34 cellular contexts compared by ENCODE assay signal in the genomic region with DNA sequence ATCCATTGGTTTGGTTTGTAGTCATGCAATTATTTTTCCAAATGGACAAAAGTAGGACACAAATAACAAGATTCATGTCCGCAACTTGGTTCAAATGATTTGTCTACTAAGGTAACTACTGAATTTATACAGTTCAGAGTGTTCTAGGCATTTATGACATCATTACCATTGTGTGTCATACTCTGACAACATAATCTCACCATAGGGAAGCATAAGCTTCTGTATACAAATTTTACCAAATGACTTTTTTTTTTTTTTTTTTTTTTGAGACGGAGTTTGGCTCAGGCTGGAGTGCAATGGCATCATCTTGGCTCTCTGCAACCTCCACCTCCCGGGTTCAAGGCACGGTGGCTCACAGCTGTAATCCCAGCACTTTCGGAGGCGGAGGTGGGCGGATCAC. TPM values are rescaled to one million over a fixed set of nuclear protein-coding genes. Genes with fewer than 3 reads are reported as not detected.
"Had no signal": no experiment of that assay in that cellular context is flagged by ENCODE, and none has a peak within 500 bp of the region (broad histone marks: within the 10 kb centered on the region; RNA-seq: fewer than 3 reads in every experiment).

A gene with protein sequence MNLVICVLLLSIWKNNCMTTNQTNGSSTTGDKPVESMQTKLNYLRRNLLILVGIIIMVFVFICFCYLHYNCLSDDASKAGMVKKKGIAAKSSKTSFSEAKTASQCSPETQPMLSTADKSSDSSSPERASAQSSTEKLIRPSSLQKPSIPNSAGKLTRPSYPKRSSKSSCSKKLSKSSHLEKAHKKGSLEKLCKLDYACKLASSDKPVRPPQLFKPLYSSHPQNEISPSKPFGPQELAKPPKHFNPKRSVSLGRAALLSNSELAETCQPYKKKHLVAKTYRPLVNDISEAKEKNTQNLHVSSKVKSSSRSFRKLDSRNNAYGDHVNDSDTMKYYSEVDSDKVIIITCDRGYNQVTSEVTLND (minus strand): TSS at position 101 of the 400 bp plus-strand sequence. CDS start 25 bp downstream, at position 76.

- FAIRE-seq: urothelium cell line had no signal

- H3K9me3 Mint-ChIP-seq: stimulated activated effector memory CD8-positive, alpha-beta T cell treated with anti-CD3 and anti-CD28 coated beads, Interleukin-12 subunit alpha, Interleukin-12 subunit beta, amount 100 ng/mL, for 72 hours; stimulated activated naive CD8-positive, alpha-beta T cell treated with anti-CD3 and anti-CD28 coated beads, Interleukin-15, Interleukin-2, amounts not matched to agents 100 ng/mL and 50 ng/mL, for 24 hours; type B pancreatic cell had no signal

- H3K27me3 ChIP-seq: stomach, suprapubic skin, testis, thyroid gland, tibial artery, tibial nerve, transverse colon, upper lobe of left lung, upper lobe of right lung, uterus, vagina had no signal

- H3K4me3 Mint-ChIP-seq: stimulated activated effector memory CD8-positive, alpha-beta T cell treated with anti-CD3 and anti-CD28 coated beads, Interleukin-12 subunit alpha, Interleukin-12 subunit beta, amount 100 ng/mL, for 72 hours; stimulated activated memory B cell treated with anti-CD40 and anti-IgM and Interleukin-4, amounts not matched to agents 10 μg/mL and 1 μg/mL and 100 μg/mL, for 72 hours; stimulated activated naive B cell treated with anti-CD40 and anti-IgM and Interleukin-4, amounts not matched to agents 10 μg/mL and 1 μg/mL and 100 μg/mL, for 72 hours; stimulated activated naive CD8-positive, alpha-beta T cell treated with anti-CD3 and anti-CD28 coated beads, Interleukin-15, amount 100 ng/mL, for 72 hours; stimulated activated naive CD8-positive, alpha-beta T cell treated with anti-CD3 and anti-CD28 coated beads, Interleukin-15, Interleukin-2, amounts not matched to agents 100 ng/mL and 50 ng/mL, for 24 hours; type B pancreatic cell had no signal

- H3K36me3 ChIP-seq: stomach, suprapubic skin, thoracic aorta, thyroid gland, tibial artery, tibial nerve, transverse colon, upper lobe of left lung, upper lobe of right lung, uterus, vagina had no signal

- ATAC-seq: stimulated activated effector memory CD8-positive, alpha-beta T cell treated with anti-CD3 and anti-CD28 coated beads, Interleukin-12 subunit alpha, Interleukin-12 subunit beta, amount 100 ng/mL, for 72 hours; stimulated activated memory B cell treated with anti-CD40 and anti-IgM and Interleukin-4, amounts not matched to agents 10 μg/mL and 1 μg/mL and 100 μg/mL, for 72 hours; stimulated activated naive B cell treated with anti-CD40 and anti-IgM and Interleukin-4, amounts not matched to agents 10 μg/mL and 1 μg/mL and 100 μg/mL, for 72 hours; stimulated activated naive CD8-positive, alpha-beta T cell treated with anti-CD3 and anti-CD28 coated beads, Interleukin-15, amount 100 ng/mL, for 72 hours; stimulated activated naive CD8-positive, alpha-beta T cell treated with anti-CD3 and anti-CD28 coated beads, Interleukin-15, Interleukin-2, amounts not matched to agents 100 U/mL and 50 U/mL, for 24 hours; upper lobe of right lung had no signal

- H3K27ac Mint-ChIP-seq: stimulated activated effector memory CD8-positive, alpha-beta T cell treated with anti-CD3 and anti-CD28 coated beads, Interleukin-12 subunit alpha, Interleukin-12 subunit beta, amount 100 ng/mL, for 72 hours; stimulated activated memory B cell treated with anti-CD40 and anti-IgM and Interleukin-4, amounts not matched to agents 10 μg/mL and 1 μg/mL and 100 μg/mL, for 72 hours; stimulated activated naive B cell treated with anti-CD40 and anti-IgM and Interleukin-4, amounts not matched to agents 10 μg/mL and 1 μg/mL and 100 μg/mL, for 72 hours; stimulated activated naive CD8-positive, alpha-beta T cell treated with anti-CD3 and anti-CD28 coated beads, Interleukin-15, amount 100 ng/mL, for 72 hours; stimulated activated naive CD8-positive, alpha-beta T cell treated with anti-CD3 and anti-CD28 coated beads, Interleukin-15, Interleukin-2, amounts not matched to agents 100 ng/mL and 50 ng/mL, for 24 hours; type B pancreatic cell had no signal

- H3K27ac ChIP-seq: stomach, suprapubic skin, testis, thoracic aorta, thyroid gland, tibial artery, tibial nerve, transverse colon, upper lobe of left lung, upper lobe of right lung, uterus, vagina had no signal

- H3K9me3 ChIP-seq: suprapubic skin, testis, thoracic aorta, thyroid gland, tibial artery, tibial nerve, transverse colon, upper lobe of left lung, upper lobe of right lung, uterus, vagina had no signal

- H3K4me1 Mint-ChIP-seq: stimulated activated effector memory CD8-positive, alpha-beta T cell treated with anti-CD3 and anti-CD28 coated beads, Interleukin-12 subunit alpha, Interleukin-12 subunit beta, amount 100 ng/mL, for 72 hours; stimulated activated memory B cell treated with anti-CD40 and anti-IgM and Interleukin-4, amounts not matched to agents 10 μg/mL and 1 μg/mL and 100 μg/mL, for 72 hours; stimulated activated naive CD8-positive, alpha-beta T cell treated with anti-CD3 and anti-CD28 coated beads, Interleukin-15, amount 100 ng/mL, for 72 hours had no signal

- H3K4me3 ChIP-seq: stomach, suprapubic skin, testis, thoracic aorta, thyroid gland, tibial artery, tibial nerve, transverse colon, upper lobe of left lung, upper lobe of right lung, uterus, vagina had no signal

- DNase-seq: stimulated activated CD4-positive, alpha-beta T cell treated with anti-CD3 and anti-CD28 coated beads, Interleukin-2, amount 100 ng/mL, for 48 hours; stimulated activated CD4-positive, alpha-beta T cell treated with anti-CD3 and anti-CD28 coated beads, Interleukin-4, amount 100 ng/mL, for 1 hour; stimulated activated CD4-positive, alpha-beta T cell treated with anti-CD3 and anti-CD28 coated beads, Interleukin-4, amount 100 ng/mL, for 24 hours; stimulated activated CD4-positive, alpha-beta T cell treated with anti-CD3 and anti-CD28 coated beads, Interleukin-4, amount 100 ng/mL, for 4 hours; stimulated activated CD8-positive, alpha-beta memory T cell treated with anti-CD3 and anti-CD28 coated beads, Interleukin-4, amount 100 ng/mL, for 48 hours; stimulated activated naive B cell treated with anti-CD40 and anti-IgM and Interleukin-4, amounts not matched to agents 10 μg/mL and 1 μg/mL and 100 μg/mL, for 72 hours; stimulated activated naive CD4-positive, alpha-beta T cell; stimulated activated naive CD4-positive, alpha-beta T cell treated with Interleukin-2 at 50 U/mL for 16 hours; stimulated activated naive CD8-positive, alpha-beta T cell treated with anti-CD3 and anti-CD28 coated beads, Interleukin-15, amount 100 ng/mL, for 72 hours; stimulated activated naive CD8-positive, alpha-beta T cell treated with anti-CD3 and anti-CD28 coated beads, Interleukin-15, Interleukin-2, amounts not matched to agents 100 U/mL and 50 U/mL, for 24 hours; stomach; substantia nigra; testis; tibial artery; transverse colon; trophoblast cell; upper lobe of left lung; upper lobe of right lung; uterus had no signal

- H3K36me3 Mint-ChIP-seq: stimulated activated effector memory CD8-positive, alpha-beta T cell treated with anti-CD3 and anti-CD28 coated beads, Interleukin-12 subunit alpha, Interleukin-12 subunit beta, amount 100 ng/mL, for 72 hours; stimulated activated memory B cell treated with anti-CD40 and anti-IgM and Interleukin-4, amounts not matched to agents 10 μg/mL and 1 μg/mL and 100 μg/mL, for 72 hours; stimulated activated naive B cell treated with anti-CD40 and anti-IgM and Interleukin-4, amounts not matched to agents 10 μg/mL and 1 μg/mL and 100 μg/mL, for 72 hours; type B pancreatic cell had no signal

- H3K4me1 ChIP-seq: stomach, suprapubic skin, testis, thyroid gland, tibial artery, tibial nerve, transverse colon, upper lobe of left lung, upper lobe of right lung, uterus, vagina had no signal

RNA-seq across cellular contexts. Expression of the gene that starts here (rescaled TPM):
- total RNA-seq: stomach, subcutaneous adipose tissue, suprapubic skin, temporal lobe, thoracic aorta, thyroid gland, tibial nerve, transverse colon, upper lobe of left lung, upper lobe of right lung, ureter, urinary bladder, uterus, vagina had no signal
- polyA plus RNA-seq: stomach, thymus, urinary bladder had no signal
